In the genomic region with DNA sequence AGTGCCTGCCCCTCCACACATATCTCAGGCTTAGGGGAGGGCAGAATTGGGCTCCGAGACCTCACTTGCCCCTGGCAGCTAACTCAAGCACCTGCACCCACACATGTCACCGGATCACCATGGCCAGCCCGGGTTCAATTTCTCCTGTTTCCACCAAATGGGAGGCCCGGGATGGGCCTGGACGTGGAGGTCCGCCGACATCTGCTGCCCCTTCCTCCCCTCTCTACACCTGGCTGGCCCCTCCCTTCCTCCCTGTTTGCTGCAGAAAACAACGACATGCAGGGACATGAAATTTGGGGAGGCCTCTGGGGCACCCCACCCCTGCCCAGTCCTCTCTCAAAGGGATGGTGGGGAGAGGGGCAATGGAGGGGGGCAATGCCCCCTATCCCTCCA, we compare ENCODE assay signal across 8 cellular contexts. TPM values are rescaled to one million over a fixed set of nuclear protein-coding genes. Genes with fewer than 3 reads are reported as not detected.
A peak's percentile ranks its signal among the peaks of the same experiment; 100 is the strongest.
DNase-seq lines count a peak whose midpoint lies in the region; ATAC-seq and TF ChIP-seq lines count a peak whose summit lies in the region.

No MANE protein-coding gene starts in this region.

- no peaks in the 10 kb centered on the region for H3K9me3 Mint-ChIP-seq in activated T-helper 17 cell treated with anti-CD3 and anti-CD28 coated beads, Interleukin-2, amount 50 U/mL, for 72 hours
- no peaks in the 10 kb centered on the region for H3K9me3 Mint-ChIP-seq in stimulated activated memory B cell treated with anti-CD40 and anti-IgM and Interleukin-4, amounts not matched to agents 10 μg/mL and 1 μg/mL and 100 μg/mL, for 72 hours

- peak overlapping the region; percentile 96 for H3K27ac Mint-ChIP-seq in activated T-helper 17 cell treated with anti-CD3 and anti-CD28 coated beads, Interleukin-2, amount 50 U/mL, for 72 hours
- H3K27ac Mint-ChIP-seq in stimulated activated memory B cell treated with anti-CD40 and anti-IgM and Interleukin-4, amounts not matched to agents 10 μg/mL and 1 μg/mL and 100 μg/mL, for 72 hours: peak overlapping the region; percentile 82

- no peaks in the 10 kb centered on the region for H3K9me3 ChIP-seq in iPS-18c (ENCODE audit: control insufficient read depth, insufficient read depth, low read length)

- peaks cover 72% of the 10 kb centered on the region for H3K36me3 Mint-ChIP-seq in activated T-helper 17 cell treated with anti-CD3 and anti-CD28 coated beads, Interleukin-2, amount 50 U/mL, for 72 hours (ENCODE audit: low read depth)
- peaks cover 15% of the 10 kb centered on the region for H3K36me3 Mint-ChIP-seq in stimulated activated memory B cell treated with anti-CD40 and anti-IgM and Interleukin-4, amounts not matched to agents 10 μg/mL and 1 μg/mL and 100 μg/mL, for 72 hours

- H3K4me1 Mint-ChIP-seq in activated T-helper 17 cell treated with anti-CD3 and anti-CD28 coated beads, Interleukin-2, amount 50 U/mL, for 72 hours: peaks cover 24% of the 10 kb centered on the region
- H3K4me1 Mint-ChIP-seq in stimulated activated memory B cell treated with anti-CD40 and anti-IgM and Interleukin-4, amounts not matched to agents 10 μg/mL and 1 μg/mL and 100 μg/mL, for 72 hours: peaks cover 63% of the 10 kb centered on the region

- no peak for DNase-seq in HL-60 (ENCODE audit: low read depth in 1 of 2, low spot score in 1 of 2)
- DNase-seq in NK-92 treated with Interleukin-12 subunit alpha and Interleukin-12 subunit beta, amount 100 ng/mL, for 24 hours (lab: John Stamatoyannopoulos, UW): no peak
- DNase-seq in NCI-H1694 (lab: John Stamatoyannopoulos, UW): no peak
- no peak for DNase-seq in GM19238 (ENCODE audit: insufficient read length, low spot score)

- no peaks in the 10 kb centered on the region for H3K27me3 ChIP-seq in HL-60 (ENCODE audit: insufficient read depth, poor library complexity, severe bottlenecking)

- H3K4me3 ChIP-seq in HL-60 (replicated peaks; ENCODE audit: insufficient read depth, low read length) (peak overlapping the region; percentile 78), iPS-18c (ENCODE audit: insufficient read depth, low read depth, low read length) (peak overlapping the region; percentile 94)

- no peak for TF ChIP-seq CTCF in HL-60 (IDR thresholded peaks at IDR 0.05; ENCODE audit: insufficient read depth, low read length)

- H3K27ac ChIP-seq in HL-60 (replicated peaks): no peak overlapping the region

- no peak for ATAC-seq in activated T-helper 17 cell treated with anti-CD3 and anti-CD28 coated beads, Interleukin-2, amount 50 U/mL, for 72 hours (replicated peaks)
- ATAC-seq in stimulated activated memory B cell treated with anti-CD40 and anti-IgM and Interleukin-4, amounts not matched to agents 10 μg/mL and 1 μg/mL and 100 μg/mL, for 72 hours: no peak
- ATAC-seq in GM18909 (IDR thresholded peaks at IDR 0.05; ENCODE audit: poor library complexity, unreplicated experiment): no peak

- H3K4me3 Mint-ChIP-seq in activated T-helper 17 cell treated with anti-CD3 and anti-CD28 coated beads, Interleukin-2, amount 50 U/mL, for 72 hours: peak overlapping the region; percentile 92
- peak overlapping the region; percentile 93 for H3K4me3 Mint-ChIP-seq in stimulated activated memory B cell treated with anti-CD40 and anti-IgM and Interleukin-4, amounts not matched to agents 10 μg/mL and 1 μg/mL and 100 μg/mL, for 72 hours

- H3K27me3 Mint-ChIP-seq in activated T-helper 17 cell treated with anti-CD3 and anti-CD28 coated beads, Interleukin-2, amount 50 U/mL, for 72 hours: no peaks in the 10 kb centered on the region
- no peaks in the 10 kb centered on the region for H3K27me3 Mint-ChIP-seq in stimulated activated memory B cell treated with anti-CD40 and anti-IgM and Interleukin-4, amounts not matched to agents 10 μg/mL and 1 μg/mL and 100 μg/mL, for 72 hours

RNA-seq across cellular contexts. Expression of gene PRKD2, which starts 1.3 kb away (rescaled TPM):
- total RNA-seq in activated T-helper 17 cell treated with anti-CD3 and anti-CD28 coated beads, Interleukin-2, amount 50 U/mL, for 72 hours: 100 to 1,000 TPM in 1 of 2 donors, 10 to 100 TPM in 1; 75.0 to 103 TPM

RNA-seq across cellular contexts. Expression of gene FKRP, which starts 30.2 kb away (rescaled TPM):
- total RNA-seq in activated T-helper 17 cell treated with anti-CD3 and anti-CD28 coated beads, Interleukin-2, amount 50 U/mL, for 72 hours: 10 to 100 TPM in 1 of 2 donors, 1 to 10 TPM in 1; 6.3 to 14.3 TPM

RNA-seq across cellular contexts. Expression of gene STRN4, which starts 30.6 kb away (rescaled TPM):
- total RNA-seq in activated T-helper 17 cell treated with anti-CD3 and anti-CD28 coated beads, Interleukin-2, amount 50 U/mL, for 72 hours: 10 to 100 TPM; 60.7 to 69.9 TPM

RNA-seq across cellular contexts. Expression of gene DACT3, which starts 54.6 kb away (rescaled TPM):
- total RNA-seq in activated T-helper 17 cell treated with anti-CD3 and anti-CD28 coated beads, Interleukin-2, amount 50 U/mL, for 72 hours: 1 to 10 TPM in 1 of 2 donors, under 1 TPM in 1; 0.09 to 5.4 TPM
